Comparison of ENCODE assay signal across 8 cellular contexts in genomic region chr6:87391334-87391733, GRCh38. TPM values are rescaled to one million over a fixed set of nuclear protein-coding genes. Genes with fewer than 3 reads are reported as not detected.
DNase-seq lines count a peak whose midpoint lies in the region; ATAC-seq and TF ChIP-seq lines count a peak whose summit lies in the region.

No MANE protein-coding gene starts in this region.

- CTCF ChIA-PET in activated CD8-positive, alpha-beta memory T cell treated with anti-CD3 and anti-CD28 coated beads, Interleukin-2, amount 10 ng/mL, durations not matched to agents 7 days and 5 days (lab: Charles Lee), result no interaction called here

- no peaks in the 10 kb centered on the region for H3K36me3 Mint-ChIP-seq in activated CD8-positive, alpha-beta memory T cell treated with anti-CD3 and anti-CD28 coated beads, Interleukin-2, amount 10 ng/mL, durations not matched to agents 7 days and 5 days

- no peaks in the 10 kb centered on the region for H3K9me3 ChIP-seq in heart right ventricle
- no peaks in the 10 kb centered on the region for H3K9me3 ChIP-seq in OCI-LY1 (ENCODE audit: low read length)
- H3K9me3 ChIP-seq in fibroblast of lung (ENCODE audit: control insufficient read depth, insufficient read depth, low read depth, low read length), result no peaks in the 10 kb centered on the region
- H3K9me3 ChIP-seq in transverse colon, result no peaks in the 10 kb centered on the region

- no peaks in the 10 kb centered on the region for H3K36me3 ChIP-seq in heart right ventricle
- no peaks in the 10 kb centered on the region for H3K36me3 ChIP-seq in OCI-LY1 (ENCODE audit: insufficient read depth, low read length)
- no peaks in the 10 kb centered on the region for H3K36me3 ChIP-seq in fibroblast of lung (ENCODE audit: control insufficient read depth, insufficient read depth, low read length)
- H3K36me3 ChIP-seq in transverse colon, result no peaks in the 10 kb centered on the region

- H3K27me3 ChIP-seq in heart right ventricle (no peaks in the 10 kb centered on the region), OCI-LY1 (ENCODE audit: insufficient read depth, low read length) (no peaks in the 10 kb centered on the region), fibroblast of lung (ENCODE audit: control insufficient read depth, insufficient read depth, low read length) (no peaks in the 10 kb centered on the region), transverse colon (no peaks in the 10 kb centered on the region)

- H3K9me2 ChIP-seq in OCI-LY1 (ENCODE audit: low read depth, low read length), result no peaks in the 10 kb centered on the region

- no peak for TF ChIP-seq POLR2A in transverse colon (IDR thresholded peaks at IDR 0.05)

- H3K27ac ChIP-seq in heart right ventricle, result no peak overlapping the region
- H3K27ac ChIP-seq in OCI-LY1 (ENCODE audit: low read depth, low read length, poor library complexity, severe bottlenecking), result no peak overlapping the region
- H3K27ac ChIP-seq in fibroblast of lung (ENCODE audit: insufficient read depth, low read length), result no peak overlapping the region
- H3K27ac ChIP-seq in transverse colon, result no peak overlapping the region

- DNase-seq in heart right ventricle (no peak), Right ventricle myocardium superior (no peak), fibroblast of lung (ENCODE audit: low read depth in 2 of 2) (peak in 1 of 2 donors; percentile 36), transverse colon (no peak)
- no peak for DNase-seq in stimulated activated CD4-positive, alpha-beta T cell treated with anti-CD3 and anti-CD28 coated beads, Interleukin-4, amount 100 ng/mL, for 1 hour
- no peak for DNase-seq in activated CD8-positive, alpha-beta memory T cell treated with anti-CD3 and anti-CD28 coated beads, Interleukin-2, amount 10 ng/mL, durations not matched to agents 7 days and 5 days

- 59 to 64% methylated on average over 3 of the region's 3 CpGs for WGBS in heart right ventricle, 2 donors
- 59 to 86% methylated on average over 1 to 3 of the region's 3 CpGs for WGBS in transverse colon (ENCODE audit: low coverage in 1 of 2), 2 donors

- no peak for TF ChIP-seq EP300 in transverse colon (IDR thresholded peaks at IDR 0.05; ENCODE audit: low read depth)

- H3K27me3 Mint-ChIP-seq in activated CD8-positive, alpha-beta memory T cell treated with anti-CD3 and anti-CD28 coated beads, Interleukin-2, amount 10 ng/mL, durations not matched to agents 7 days and 5 days, result no peaks in the 10 kb centered on the region

- 0 out of 2 replicates have a peak, but pooled peaks cover 3% of the 10 kb centered on the region for H3F3A ChIP-seq in OCI-LY1 (ENCODE audit: insufficient read depth, low read length)

- in situ Hi-C loops in transverse colon (cut with MboI; ENCODE audit: low pct_ligation_motif_present in 1 of 4, low pct_unique_long_range_greater_than_20kb in 1 of 4, low sequenced_read_pairs in 3 of 4), result no loop called here

- no peaks in the 10 kb centered on the region for H3K79me2 ChIP-seq in OCI-LY1 (ENCODE audit: insufficient read depth, low read length)
- H3K79me2 ChIP-seq in fibroblast of lung (ENCODE audit: control insufficient read depth, insufficient read depth, low read length), result no peaks in the 10 kb centered on the region

- H3K4me3 Mint-ChIP-seq in activated CD8-positive, alpha-beta memory T cell treated with anti-CD3 and anti-CD28 coated beads, Interleukin-2, amount 10 ng/mL, durations not matched to agents 7 days and 5 days, result no peak overlapping the region

- H2AFZ ChIP-seq in OCI-LY1 (ENCODE audit: low read length) (no peak overlapping the region), fibroblast of lung (ENCODE audit: low read length) (no peak overlapping the region)

- ATAC-seq in heart right ventricle, result peak in 1 of 8 donors; percentile 39
- no peak for ATAC-seq in Right ventricle myocardium superior (ENCODE audit: poor library complexity)
- peak; percentile 59 for ATAC-seq in HG03342 (IDR thresholded peaks at IDR 0.05; ENCODE audit: unreplicated experiment)
- ATAC-seq in activated CD8-positive, alpha-beta memory T cell treated with anti-CD3 and anti-CD28 coated beads, Interleukin-2, amount 10 ng/mL, durations not matched to agents 7 days and 5 days, result no peak

- no peak overlapping the region for H3K27ac Mint-ChIP-seq in activated CD8-positive, alpha-beta memory T cell treated with anti-CD3 and anti-CD28 coated beads, Interleukin-2, amount 10 ng/mL, durations not matched to agents 7 days and 5 days

- intact Hi-C loops in heart right ventricle (cut with DNase I), result loop anchor here in 4 of 10 donors (5.0 to 10.0 kb wide), 5 partner anchors 81 to 1483 kb away; partner anchors contain the start of gene SLC35A1 (in 1 of the 4)
- intact Hi-C loops in Right ventricle myocardium superior (cut with DNase I), result no loop called here
- intact Hi-C loops in transverse colon (cut with DNase I; ENCODE audit: low total_unique reads), result no loop called here

- H3K4me3 ChIP-seq in heart right ventricle (no peak overlapping the region), OCI-LY1 (ENCODE audit: low read depth, low read length, poor library complexity, severe bottlenecking) (no peak overlapping the region), fibroblast of lung (replicated peaks in 1 of 4; ENCODE audit: control extremely low read depth in 1 of 4, insufficient read depth in 1 of 4, low read depth in 3 of 4, low read length in 4 of 4) (no peak overlapping the region), transverse colon (no peak overlapping the region)

- no peaks in the 10 kb centered on the region for H3K9me3 Mint-ChIP-seq in activated CD8-positive, alpha-beta memory T cell treated with anti-CD3 and anti-CD28 coated beads, Interleukin-2, amount 10 ng/mL, durations not matched to agents 7 days and 5 days (ENCODE audit: low read depth)

- no peaks in the 10 kb centered on the region for H4K20me1 ChIP-seq in OCI-LY1 (ENCODE audit: insufficient read depth, low read length)
- no peaks in the 10 kb centered on the region for H4K20me1 ChIP-seq in fibroblast of lung (ENCODE audit: control insufficient read depth, extremely low read depth, insufficient read depth, low read length)

- TF ChIP-seq CTCF in heart right ventricle (IDR thresholded peaks at IDR 0.05) (peak in 6 of 9 donors; percentile 12 to 37 (median 30)), OCI-LY1 (IDR thresholded peaks at IDR 0.05; ENCODE audit: low read length) (peak; percentile 78), fibroblast of lung (conservative IDR thresholded peaks at IDR 0.05 in 1 of 2, IDR thresholded peaks at IDR 0.05 in 1 of 2; ENCODE audit: low read depth in 1 of 2, low read length in 2 of 2) (peak; percentile 49 to 53), transverse colon (IDR thresholded peaks at IDR 0.05) (peak in 3 of 5 experiments; percentile 13 to 24 (median 18))

- H3K9ac ChIP-seq in OCI-LY1 (ENCODE audit: low read length) (no peak overlapping the region), fibroblast of lung (ENCODE audit: insufficient read depth, low read length) (no peak overlapping the region)

- H3K4me2 ChIP-seq in OCI-LY1 (ENCODE audit: low read length) (no peak overlapping the region), fibroblast of lung (ENCODE audit: extremely low read depth, insufficient read depth, low read length) (no peak overlapping the region)

- peaks cover 2% of the 10 kb centered on the region for H3K4me1 Mint-ChIP-seq in activated CD8-positive, alpha-beta memory T cell treated with anti-CD3 and anti-CD28 coated beads, Interleukin-2, amount 10 ng/mL, durations not matched to agents 7 days and 5 days

- H3K4me1 ChIP-seq in heart right ventricle (peaks cover 0 to 3% (median 0%) of the 10 kb centered on the region in 9 donors), OCI-LY1 (ENCODE audit: insufficient read depth, low read length, severe bottlenecking) (no peaks in the 10 kb centered on the region), fibroblast of lung (ENCODE audit: control insufficient read depth, extremely low read depth, insufficient read depth, low read length) (no peaks in the 10 kb centered on the region), transverse colon (no peaks in the 10 kb centered on the region)

RNA-seq across cellular contexts. Expression of gene CFAP206, which starts 16.4 kb away (rescaled TPM):
- total RNA-seq in heart right ventricle, result under 1 TPM in 5 of 10 donors, not detected in 5; 0.18 to 0.54 (median 0.28) TPM
- under 1 TPM; 0.09 to 0.44 TPM for polyA plus RNA-seq in heart right ventricle
- total RNA-seq in Right ventricle myocardium superior, result not detected
- under 0.01 and 0.26 TPM in 2 replicates for total RNA-seq in fibroblast of lung
- polyA plus RNA-seq in fibroblast of lung, result 0.11 and 0.26 TPM in 2 replicates
- 0.08 and 0.10 TPM in 2 replicates for polyA plus RNA-seq in fibroblast of lung (2012)
- polyA minus RNA-seq in fibroblast of lung (ENCODE audit: low replicate concordance), result not detected in 2 replicates
- total RNA-seq in transverse colon, result not detected
- not detected for total RNA-seq in activated CD8-positive, alpha-beta memory T cell treated with anti-CD3 and anti-CD28 coated beads, Interleukin-2, amount 10 ng/mL, durations not matched to agents 7 days and 5 days

RNA-seq across cellular contexts. Expression of gene C6orf163, which starts 46.7 kb away (rescaled TPM):
- 1 to 10 TPM in 9 of 10 donors, under 1 TPM in 1; 1.00 to 3.6 (median 2.0) TPM for total RNA-seq in heart right ventricle
- 1 to 10 TPM in 1 of 2 donors, under 1 TPM in 1; 0.35 to 7.7 TPM for polyA plus RNA-seq in heart right ventricle
- 1.6 TPM for total RNA-seq in Right ventricle myocardium superior
- 1.8 and 2.8 TPM in 2 replicates for total RNA-seq in fibroblast of lung
- 0.18 and 0.33 TPM in 2 replicates for polyA plus RNA-seq in fibroblast of lung
- 0.28 and 0.36 TPM in 2 replicates for polyA plus RNA-seq in fibroblast of lung (2012)
- polyA minus RNA-seq in fibroblast of lung (ENCODE audit: low replicate concordance), result not detected in 2 replicates
- 10 to 100 TPM in 1 of 4 donors, 1 to 10 TPM in 3; 3.0 to 14.4 (median 6.6) TPM for total RNA-seq in transverse colon
- 1 to 10 TPM; 1.7 to 1.8 TPM for total RNA-seq in activated CD8-positive, alpha-beta memory T cell treated with anti-CD3 and anti-CD28 coated beads, Interleukin-2, amount 10 ng/mL, durations not matched to agents 7 days and 5 days

Comparison
In these comparisons a context has a peak if more than half of its experiments do, and no peak if none do; other contexts are left out.
1. CTCF ChIP-seq: peak in every context shown above with its lines; median percentile 78 in OCI-LY1; 51 in fibroblast of lung; 30 in heart right ventricle; 18 in transverse colon.